ENCODE assay signal across 17 cellular contexts in genomic region chr3:122893754-122894668, GRCh38.
A peak's percentile ranks its signal among the peaks of the same experiment; 100 is the strongest.
DNase-seq lines count a peak whose midpoint lies in the region; ATAC-seq, FAIRE-seq and TF ChIP-seq lines count a peak whose summit lies in the region.
"Had no signal": no experiment of that assay in that cellular context is flagged by ENCODE, and none has a peak within 500 bp of the region (broad histone marks: within the 10 kb centered on the region; RNA-seq: fewer than 3 reads in every experiment).

No MANE protein-coding gene starts in this region.

- 71% methylated on average over 17 of the region's 17 CpGs for WGBS in A549 (ENCODE audit: missing lambda C conversion rate)

- no peak for DNase-seq in A549 (ENCODE audit: low read depth in 1 of 2, low spot score in 1 of 2)
- DNase-seq in H4 (ENCODE audit: low spot score) = peak; percentile 30
- peak; percentile 40 to 56 for DNase-seq in SJCRH30
- DNase-seq in glutamatergic neuron = no peak
- DNase-seq in DMS79 treated with DMSO at 0.1 percent for 48 hours (lab: John Stamatoyannopoulos, UW) = no peak
- DNase-seq in HCEC 1CT = no peak
- DNase-seq: AML-193; effector memory CD4-positive, alpha-beta T cell; mesenchymal stem cell; NCI-H2171 treated with DMSO at 0.1 percent for 48 hours; ovary; SHP77 treated with DMSO at 0.1 percent for 48 hours; stimulated activated CD4-positive, alpha-beta T cell treated with anti-CD3 and anti-CD28 coated beads, Interleukin-1b, Interleukin-23, amount 100 ng/mL, for 48 hours had no signal

- no peaks in the 10 kb centered on the region for H3K9me3 ChIP-seq in A549
- H3K9me3 ChIP-seq in SJCRH30 (replicated peaks) = no peaks in the 10 kb centered on the region
- H3K9me3 ChIP-seq: ascending aorta, ovary had no signal

- no peak for TF ChIP-seq EP300 in A549 (IDR thresholded peaks at IDR 0.05)

- H3K27me3 ChIP-seq in SJCRH30 = 0 out of 2 replicates have a peak, but pooled peaks cover 4% of the 10 kb centered on the region
- H3K27me3 ChIP-seq: ascending aorta, ovary had no signal

- H3K4me2 ChIP-seq in A549 = no peak overlapping the region

- no peak for FAIRE-seq in A549 (lab: Jason Lieb, UNC)

- H3K4me3 Mint-ChIP-seq in glutamatergic neuron (ENCODE audit: unreplicated experiment) = peak overlapping the region; percentile 2
- H3K4me3 Mint-ChIP-seq: stimulated activated memory B cell treated with anti-CD40 and anti-IgM and Interleukin-4, amounts not matched to agents 10 μg/mL and 1 μg/mL and 100 μg/mL, for 72 hours had no signal

- H3K4me1 Mint-ChIP-seq in glutamatergic neuron (ENCODE audit: low read depth, unreplicated experiment) = peaks cover 55% of the 10 kb centered on the region

- H3K27me3 Mint-ChIP-seq in glutamatergic neuron (ENCODE audit: unreplicated experiment) = no peaks in the 10 kb centered on the region

- no peak for TF ChIP-seq CTCF in A549 (IDR thresholded peaks at IDR 0.05)
- TF ChIP-seq CTCF in glutamatergic neuron (IDR thresholded peaks at IDR 0.05; ENCODE audit: partially characterized antibody, unreplicated experiment) = no peak

- no peaks in the 10 kb centered on the region for H3K36me3 Mint-ChIP-seq in glutamatergic neuron (ENCODE audit: unreplicated experiment)
- H3K36me3 Mint-ChIP-seq: stimulated activated memory B cell treated with anti-CD40 and anti-IgM and Interleukin-4, amounts not matched to agents 10 μg/mL and 1 μg/mL and 100 μg/mL, for 72 hours had no signal

- ATAC-seq in A549 = peak in 1 of 2 experiments; percentile 52; a peak in 3 of 6 replicates
- no peak for ATAC-seq in HG03521 (IDR thresholded peaks at IDR 0.05; ENCODE audit: unreplicated experiment)
- no peak for ATAC-seq in HG03432 (IDR thresholded peaks at IDR 0.05; ENCODE audit: unreplicated experiment)

- H3K4me3 ChIP-seq in A549 = no peak overlapping the region
- peak overlapping the region; percentile 14; the same call in 1 of the 2 replicates for H3K4me3 ChIP-seq in SJCRH30
- H3K4me3 ChIP-seq: ascending aorta, ovary had no signal

- no peaks in the 10 kb centered on the region for H3K4me1 ChIP-seq in A549
- H3K4me1 ChIP-seq in SJCRH30 = no peaks in the 10 kb centered on the region

- H3K36me3 ChIP-seq in SJCRH30 = no peaks in the 10 kb centered on the region
- H3K36me3 ChIP-seq: ascending aorta, ovary had no signal

- H3K9me3 Mint-ChIP-seq in glutamatergic neuron (ENCODE audit: unreplicated experiment) = peaks cover 8% of the 10 kb centered on the region
- H3K9me3 Mint-ChIP-seq: stimulated activated memory B cell treated with anti-CD40 and anti-IgM and Interleukin-4, amounts not matched to agents 10 μg/mL and 1 μg/mL and 100 μg/mL, for 72 hours had no signal

- H3K27ac Mint-ChIP-seq in glutamatergic neuron (ENCODE audit: unreplicated experiment) = peak overlapping the region; percentile 6
- H3K27ac Mint-ChIP-seq: stimulated activated memory B cell treated with anti-CD40 and anti-IgM and Interleukin-4, amounts not matched to agents 10 μg/mL and 1 μg/mL and 100 μg/mL, for 72 hours had no signal

- no peak for TF ChIP-seq POLR2A in A549 (IDR thresholded peaks at IDR 0.05; ENCODE audit: low read length)

- no peak overlapping the region for H3K27ac ChIP-seq in A549
- no peak overlapping the region for H3K27ac ChIP-seq in SJCRH30
- H3K27ac ChIP-seq: ascending aorta, ovary had no signal

- TF ChIP-seq RAD21 in A549 (conservative IDR thresholded peaks at IDR 0.05 in 1 of 2, IDR thresholded peaks at IDR 0.05 in 1 of 2) = no peak

- CTCF ChIA-PET in A549 (lab: Yijun Ruan, JAX) = no interaction called here

- POLR2A ChIA-PET in A549 (lab: Yijun Ruan, JAX) = no interaction called here

TF ChIP-seq in A549, 52 proteins besides CTCF, POLR2A, EP300 and RAD21:
- peak; percentile 86 for TF ChIP-seq MAFK (IDR thresholded peaks at IDR 0.05; ENCODE audit: partially characterized antibody)
- TF ChIP-seq, protein P1, sequence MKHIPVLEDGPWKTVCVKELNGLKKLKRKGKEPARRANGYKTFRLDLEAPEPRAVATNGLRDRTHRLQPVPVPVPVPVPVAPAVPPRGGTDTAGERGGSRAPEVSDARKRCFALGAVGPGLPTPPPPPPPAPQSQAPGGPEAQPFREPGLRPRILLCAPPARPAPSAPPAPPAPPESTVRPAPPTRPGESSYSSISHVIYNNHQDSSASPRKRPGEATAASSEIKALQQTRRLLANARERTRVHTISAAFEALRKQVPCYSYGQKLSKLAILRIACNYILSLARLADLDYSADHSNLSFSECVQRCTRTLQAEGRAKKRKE (CRISPR knock-in tag; IDR thresholded peaks at IDR 0.05; ENCODE audit: low read depth) = no peak

Comparison
In these comparisons a context has a peak if more than half of its experiments do, and no peak if none do; other contexts are left out.
1. DNase-seq: peak in H4 (single experiment) and SJCRH30 (2 of 2); none in A549 (0 of 2), glutamatergic neuron (single experiment), DMS79 treated with DMSO at 0.1 percent for 48 hours (single experiment) and HCEC 1CT (single experiment).